ENCODE assay signal across 2 cellular contexts in genomic region chr4:99227646-99228045, GRCh38. TPM values are rescaled to one million over a fixed set of nuclear protein-coding genes. Genes with fewer than 3 reads are reported as not detected.
"Had no signal": no experiment of that assay in that cellular context is flagged by ENCODE, and none has a peak within 500 bp of the region (broad histone marks: within the 10 kb centered on the region; RNA-seq: fewer than 3 reads in every experiment).

No MANE protein-coding gene starts in this region.

RNA-seq across cellular contexts. Expression of gene ADH6, which starts 8.6 kb away (rescaled TPM):
- polyA plus RNA-seq: IgD-negative memory B cell, IMR-90 had no signal
